In the genomic region with DNA sequence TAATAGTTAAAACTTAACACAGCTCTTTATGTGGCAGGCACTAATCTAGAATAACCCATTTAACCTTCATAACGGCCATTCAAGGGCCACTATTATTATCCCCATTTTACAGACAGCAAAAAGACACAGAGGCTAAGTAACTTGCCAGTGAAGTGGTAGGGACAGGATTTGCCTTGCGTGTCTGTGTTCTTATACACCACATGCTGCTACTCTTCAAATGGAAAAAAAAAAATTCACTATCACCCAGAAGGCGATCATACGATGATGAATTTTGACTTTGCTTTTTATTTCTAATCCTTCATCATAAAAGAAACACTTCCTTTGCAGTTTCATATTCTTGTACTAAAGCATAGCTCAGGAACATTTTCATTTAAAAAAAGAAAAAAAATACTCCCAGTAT, we compare ENCODE assay signal across 19 cellular contexts.
DNase-seq lines count a peak whose midpoint lies in the region; ATAC-seq lines count a peak whose summit lies in the region.
"Had no signal": no experiment of that assay in that cellular context is flagged by ENCODE, and none has a peak within 500 bp of the region (broad histone marks: within the 10 kb centered on the region; RNA-seq: fewer than 3 reads in every experiment).

No MANE protein-coding gene starts in this region.

- H3K9me3 Mint-ChIP-seq in T-helper 1 cell treated with Interleukin-12 subunit alpha and Interleukin-12 subunit beta and Interleukin-4 antibody, amounts not matched to agents 30 μg/mL and 1 μg/mL, for 36 hours = no peaks in the 10 kb centered on the region
- no peaks in the 10 kb centered on the region for H3K9me3 Mint-ChIP-seq in activated naive CD4-positive, alpha-beta T cell treated with anti-CD3 and anti-CD28 coated beads for 36 hours
- H3K9me3 Mint-ChIP-seq in activated T-helper 1 cell treated with anti-CD3 and anti-CD28 coated beads, Interleukin-12 subunit alpha, Interleukin-12 subunit beta, Interleukin-2, Interleukin-4 antibody, amounts not matched to agents 30 ng/mL and 10 ng/mL and 1 ng/mL, durations not matched to agents 14 hours and 24 hours and 36 hours = no peaks in the 10 kb centered on the region
- H3K9me3 Mint-ChIP-seq in naive thymus-derived CD4-positive, alpha-beta T cell = no peaks in the 10 kb centered on the region
- H3K9me3 Mint-ChIP-seq: CD4-positive, alpha-beta memory T cell had no signal

- H3K27ac Mint-ChIP-seq in T-helper 1 cell treated with Interleukin-12 subunit alpha and Interleukin-12 subunit beta and Interleukin-4 antibody, amounts not matched to agents 30 μg/mL and 1 μg/mL, for 36 hours = peak overlapping the region; percentile 44
- H3K27ac Mint-ChIP-seq in activated naive CD4-positive, alpha-beta T cell treated with anti-CD3 and anti-CD28 coated beads for 36 hours = peak overlapping the region; percentile 85
- peak overlapping the region; percentile 26 for H3K27ac Mint-ChIP-seq in activated T-helper 1 cell treated with anti-CD3 and anti-CD28 coated beads, Interleukin-12 subunit alpha, Interleukin-12 subunit beta, Interleukin-2, Interleukin-4 antibody, amounts not matched to agents 30 ng/mL and 10 ng/mL and 1 ng/mL, durations not matched to agents 14 hours and 24 hours and 36 hours
- peak overlapping the region in 5 of 9 donors; percentile 37 to 72 (median 63) for H3K27ac Mint-ChIP-seq in naive thymus-derived CD4-positive, alpha-beta T cell
- H3K27ac Mint-ChIP-seq: B cell; CD4-positive, alpha-beta memory T cell had no signal

- peaks cover 20% of the 10 kb centered on the region for H3K4me1 Mint-ChIP-seq in T-helper 1 cell treated with Interleukin-12 subunit alpha and Interleukin-12 subunit beta and Interleukin-4 antibody, amounts not matched to agents 30 μg/mL and 1 μg/mL, for 36 hours (ENCODE audit: low read depth)
- peaks cover 34% of the 10 kb centered on the region for H3K4me1 Mint-ChIP-seq in activated naive CD4-positive, alpha-beta T cell treated with anti-CD3 and anti-CD28 coated beads for 36 hours (ENCODE audit: low read depth)
- peaks cover 19% of the 10 kb centered on the region for H3K4me1 Mint-ChIP-seq in activated T-helper 1 cell treated with anti-CD3 and anti-CD28 coated beads, Interleukin-12 subunit alpha, Interleukin-12 subunit beta, Interleukin-2, Interleukin-4 antibody, amounts not matched to agents 30 ng/mL and 10 ng/mL and 1 ng/mL, durations not matched to agents 14 hours and 24 hours and 36 hours (ENCODE audit: low read depth)
- H3K4me1 Mint-ChIP-seq in naive thymus-derived CD4-positive, alpha-beta T cell = peaks cover 12 to 49% (median 45%) of the 10 kb centered on the region in 7 donors

- CTCF ChIA-PET in activated naive CD4-positive, alpha-beta T cell treated with anti-CD3 and anti-CD28 coated beads for 36 hours (lab: Charles Lee) = interaction anchor here (0.6 to 1.7 kb wide), 6 partner anchors 49 to 468 kb away, joined by 3 to 6 read pairs (median 4); no protein-coding TSS in a partner anchor
- CTCF ChIA-PET in naive thymus-derived CD4-positive, alpha-beta T cell (lab: Charles Lee) = interaction anchor here (0.7 kb wide), 1 partner anchor 41 kb away, joined by 4 read pairs; no protein-coding TSS in a partner anchor

- no peak overlapping the region for H3K27ac ChIP-seq in naive thymus-derived CD4-positive, alpha-beta T cell (ENCODE audit: low read depth, low read length)
- H3K27ac ChIP-seq: 22Rv1, PC-9 had no signal

- H3K27me3 ChIP-seq in naive thymus-derived CD4-positive, alpha-beta T cell (ENCODE audit: control insufficient read depth in 2 of 2, insufficient read depth in 2 of 2, low read length in 2 of 2) = no peaks in the 10 kb centered on the region

- peak overlapping the region; percentile 36 for H3K4me3 Mint-ChIP-seq in T-helper 1 cell treated with Interleukin-12 subunit alpha and Interleukin-12 subunit beta and Interleukin-4 antibody, amounts not matched to agents 30 μg/mL and 1 μg/mL, for 36 hours
- peak overlapping the region; percentile 54 for H3K4me3 Mint-ChIP-seq in activated naive CD4-positive, alpha-beta T cell treated with anti-CD3 and anti-CD28 coated beads for 36 hours
- H3K4me3 Mint-ChIP-seq in activated T-helper 1 cell treated with anti-CD3 and anti-CD28 coated beads, Interleukin-12 subunit alpha, Interleukin-12 subunit beta, Interleukin-2, Interleukin-4 antibody, amounts not matched to agents 30 ng/mL and 10 ng/mL and 1 ng/mL, durations not matched to agents 14 hours and 24 hours and 36 hours = peak overlapping the region; percentile 24
- H3K4me3 Mint-ChIP-seq in naive thymus-derived CD4-positive, alpha-beta T cell = peak overlapping the region in 8 of 10 donors; percentile 24 to 69 (median 43)
- H3K4me3 Mint-ChIP-seq: B cell; CD4-positive, alpha-beta memory T cell had no signal

- ATAC-seq in naive thymus-derived CD4-positive, alpha-beta T cell = no peak

- H3K27me3 Mint-ChIP-seq in T-helper 1 cell treated with Interleukin-12 subunit alpha and Interleukin-12 subunit beta and Interleukin-4 antibody, amounts not matched to agents 30 μg/mL and 1 μg/mL, for 36 hours (ENCODE audit: low read depth) = no peaks in the 10 kb centered on the region
- H3K27me3 Mint-ChIP-seq in activated naive CD4-positive, alpha-beta T cell treated with anti-CD3 and anti-CD28 coated beads for 36 hours (ENCODE audit: low read depth) = no peaks in the 10 kb centered on the region
- H3K27me3 Mint-ChIP-seq in activated T-helper 1 cell treated with anti-CD3 and anti-CD28 coated beads, Interleukin-12 subunit alpha, Interleukin-12 subunit beta, Interleukin-2, Interleukin-4 antibody, amounts not matched to agents 30 ng/mL and 10 ng/mL and 1 ng/mL, durations not matched to agents 14 hours and 24 hours and 36 hours (ENCODE audit: insufficient read depth) = no peaks in the 10 kb centered on the region
- H3K27me3 Mint-ChIP-seq in naive thymus-derived CD4-positive, alpha-beta T cell = no peaks in the 10 kb centered on the region
- H3K27me3 Mint-ChIP-seq: B cell; CD4-positive, alpha-beta memory T cell had no signal

- POLR2A ChIA-PET in naive thymus-derived CD4-positive, alpha-beta T cell (lab: Charles Lee) = no interaction called here

- H3K36me3 ChIP-seq in naive thymus-derived CD4-positive, alpha-beta T cell (ENCODE audit: control insufficient read depth in 2 of 3, insufficient read depth in 3 of 3, low read length in 3 of 3) = no peaks in the 10 kb centered on the region

- H3K4me3 ChIP-seq in naive thymus-derived CD4-positive, alpha-beta T cell (ENCODE audit: low read length) = no peak overlapping the region
- H3K4me3 ChIP-seq: PC-9 had no signal

- no peaks in the 10 kb centered on the region for H3K9me3 ChIP-seq in naive thymus-derived CD4-positive, alpha-beta T cell (ENCODE audit: control insufficient read depth in 2 of 3, low read length in 3 of 3)

- no peaks in the 10 kb centered on the region for H3K4me1 ChIP-seq in naive thymus-derived CD4-positive, alpha-beta T cell (ENCODE audit: control insufficient read depth in 2 of 2, insufficient read depth in 2 of 2, low read length in 2 of 2)

- intact Hi-C loops in activated naive CD4-positive, alpha-beta T cell treated with anti-CD3 and anti-CD28 coated beads for 36 hours (cut with micrococcal nuclease) = no loop called here
- intact Hi-C loops in activated T-helper 1 cell treated with anti-CD3 and anti-CD28 coated beads, Interleukin-12 subunit alpha, Interleukin-12 subunit beta, Interleukin-2, Interleukin-4 antibody, amounts not matched to agents 30 ng/mL and 10 ng/mL and 1 ng/mL, durations not matched to agents 14 hours and 24 hours and 36 hours (cut with micrococcal nuclease) = no loop called here
- intact Hi-C loops in naive thymus-derived CD4-positive, alpha-beta T cell (cut with micrococcal nuclease) = no loop called here

- DNase-seq in T-helper 1 cell (no peak), HuH-7 (ENCODE audit: low spot score) (no peak)
- no peak for DNase-seq in activated naive CD4-positive, alpha-beta T cell treated with anti-CD3 and anti-CD28 coated beads for 36 hours
- no peak for DNase-seq in activated naive CD4-positive, alpha-beta T cell (lab: John Stamatoyannopoulos, UW)
- no peak for DNase-seq in activated T-helper 1 cell treated with anti-CD3 and anti-CD28 coated beads, Interleukin-12 subunit alpha, Interleukin-12 subunit beta, Interleukin-2, Interleukin-4 antibody, amounts not matched to agents 30 ng/mL and 10 ng/mL and 1 ng/mL, durations not matched to agents 14 hours and 24 hours and 36 hours (ENCODE audit: low spot score)
- peak in 1 of 9 donors; percentile 9 for DNase-seq in naive thymus-derived CD4-positive, alpha-beta T cell
- DNase-seq in NK-92 treated with Interleukin-12 subunit alpha and Interleukin-12 subunit beta, amount 100 ng/mL, for 24 hours (lab: John Stamatoyannopoulos, UW) = no peak
- DNase-seq: Calu3; CD4-positive, alpha-beta memory T cell; DMS53; KG1; NCI-H1436; NCI-H2029; NCI-H2171; NCI-H82; PC-9 had no signal

- peaks cover 4% of the 10 kb centered on the region for H3K36me3 Mint-ChIP-seq in T-helper 1 cell treated with Interleukin-12 subunit alpha and Interleukin-12 subunit beta and Interleukin-4 antibody, amounts not matched to agents 30 μg/mL and 1 μg/mL, for 36 hours (ENCODE audit: low read depth)
- H3K36me3 Mint-ChIP-seq in activated naive CD4-positive, alpha-beta T cell treated with anti-CD3 and anti-CD28 coated beads for 36 hours (ENCODE audit: low read depth) = no peaks in the 10 kb centered on the region
- peaks cover 3% of the 10 kb centered on the region for H3K36me3 Mint-ChIP-seq in activated T-helper 1 cell treated with anti-CD3 and anti-CD28 coated beads, Interleukin-12 subunit alpha, Interleukin-12 subunit beta, Interleukin-2, Interleukin-4 antibody, amounts not matched to agents 30 ng/mL and 10 ng/mL and 1 ng/mL, durations not matched to agents 14 hours and 24 hours and 36 hours (ENCODE audit: low read depth)
- H3K36me3 Mint-ChIP-seq in naive thymus-derived CD4-positive, alpha-beta T cell = peaks cover 0 to 12% (median 9%) of the 10 kb centered on the region in 5 donors

Comparison
In these comparisons a context has a peak if more than half of its experiments do, and no peak if none do; other contexts are left out.
1. H3K27ac Mint-ChIP-seq: peak in every context shown above with its lines; median percentile 85 in activated naive CD4-positive, alpha-beta T cell treated with anti-CD3 and anti-CD28 coated beads for 36 hours; 63 in naive thymus-derived CD4-positive, alpha-beta T cell; 44 in T-helper 1 cell treated with Interleukin-12 subunit alpha and Interleukin-12 subunit beta and Interleukin-4 antibody, amounts not matched to agents 30 μg/mL and 1 μg/mL, for 36 hours; 26 in activated T-helper 1 cell treated with anti-CD3 and anti-CD28 coated beads, Interleukin-12 subunit alpha, Interleukin-12 subunit beta, Interleukin-2, Interleukin-4 antibody, amounts not matched to agents 30 ng/mL and 10 ng/mL and 1 ng/mL, durations not matched to agents 14 hours and 24 hours and 36 hours.